Comparison of ENCODE assay signal across 17 cellular contexts in the genomic region with DNA sequence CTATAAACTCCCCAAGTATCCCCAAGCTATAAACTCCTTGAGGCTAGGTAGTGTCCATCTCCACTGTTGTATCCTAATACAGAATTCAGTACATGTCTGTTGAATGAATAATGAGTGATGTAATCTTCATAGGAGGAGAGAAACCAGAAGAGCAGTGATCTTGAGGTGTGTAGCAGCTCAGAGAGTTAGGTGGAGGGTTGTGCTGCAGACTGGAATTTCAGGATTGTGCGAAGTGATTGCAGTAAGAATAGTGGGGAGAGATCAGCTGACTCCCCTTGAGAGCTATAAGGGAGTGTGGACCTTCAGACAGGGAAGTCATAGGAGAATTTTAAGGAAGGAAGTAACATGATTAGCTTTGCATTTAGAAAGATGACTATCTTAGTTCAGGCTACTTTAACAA. TPM values are rescaled to one million over a fixed set of nuclear protein-coding genes. Genes with fewer than 3 reads are reported as not detected.
DNase-seq lines count a peak whose midpoint lies in the region; ATAC-seq and TF ChIP-seq lines count a peak whose summit lies in the region.
"Had no signal": no experiment of that assay in that cellular context is flagged by ENCODE, and none has a peak within 500 bp of the region (broad histone marks: within the 10 kb centered on the region; RNA-seq: fewer than 3 reads in every experiment).

No MANE protein-coding gene starts in this region.

- no peaks in the 10 kb centered on the region for H4K20me1 ChIP-seq in mammary epithelial cell (ENCODE audit: insufficient read depth, low read length)
- H4K20me1 ChIP-seq: BLaER1 had no signal

- in situ Hi-C loops in mammary epithelial cell (cut with MboI; ENCODE audit: low sequenced_read_pairs in 2 of 2) = no loop called here

- no peak overlapping the region for H3K4me3 ChIP-seq in mammary epithelial cell (replicated peaks in 1 of 3; ENCODE audit: insufficient read depth in 1 of 3, low read depth in 2 of 3, low read length in 3 of 3)
- no peak overlapping the region for H3K4me3 ChIP-seq in lower lobe of right lung
- H3K4me3 ChIP-seq: BLaER1, heart right ventricle, prostate gland had no signal

- H3K27me3 Mint-ChIP-seq in CD14-positive monocyte (ENCODE audit: low read depth in 3 of 3) = peaks cover 0 to 3% (median 0%) of the 10 kb centered on the region in 3 donors
- peaks cover 9% of the 10 kb centered on the region for H3K27me3 Mint-ChIP-seq in activated CD4-positive, alpha-beta T cell treated with anti-CD3 and anti-CD28 coated beads, Interleukin-2, amount 10 ng/mL, durations not matched to agents 7 days and 5 days

- H3K27ac ChIP-seq in mammary epithelial cell (ENCODE audit: insufficient read depth, low read depth, low read length) = peak overlapping the region; percentile 52
- H3K27ac ChIP-seq in lower lobe of right lung = peak overlapping the region; percentile 37
- H3K27ac ChIP-seq: BLaER1, prostate gland, VCaP had no signal

- intact Hi-C loops in CD14-positive monocyte (cut with micrococcal nuclease) = no loop called here
- intact Hi-C loops in mammary epithelial cell (cut with micrococcal nuclease) = loop anchor here (5.0 kb wide), 3 partner anchors 33 to 188 kb away; a partner anchor contains a TSS
- intact Hi-C loops in lower lobe of right lung (cut with DNase I) = no loop called here

- no peak overlapping the region for H2AFZ ChIP-seq in mammary epithelial cell (ENCODE audit: low read depth, low read length)

- dilution Hi-C loops in mammary epithelial cell (cut with HindIII; ENCODE audit: low sequenced_read_pairs) = no loop called here

- peaks cover 70% of the 10 kb centered on the region for H3K79me2 ChIP-seq in mammary epithelial cell (ENCODE audit: insufficient read depth, low read length)

- WGBS in mammary epithelial cell (ENCODE audit: low coverage, missing lambda C conversion rate) = 18% methylated on average over 1 of the region's 1 CpG

- DNase-seq in CD14-positive monocyte (ENCODE audit: low spot score) (no peak), Kasumi-1 (lab: John Stamatoyannopoulos, UW) (peak; percentile 34 to 50), mammary epithelial cell (peak; percentile 81), lower lobe of right lung (no peak), NCI-H510A treated with DMSO at 0.1 percent for 48 hours (lab: John Stamatoyannopoulos, UW) (no peak)
- DNase-seq in activated CD4-positive, alpha-beta T cell treated with anti-CD3 and anti-CD28 coated beads, Interleukin-2, amount 50 U/mL, for 1 hour = no peak
- DNase-seq in activated CD4-positive, alpha-beta T cell treated with anti-CD3 and anti-CD28 coated beads, Interleukin-2, amount 10 ng/mL, durations not matched to agents 7 days and 5 days = no peak
- DNase-seq: activated CD8-positive, alpha-beta memory T cell treated with anti-CD3 and anti-CD28 coated beads, Interleukin-2, amount 50 U/mL, for 4 hours; heart right ventricle; midbrain; RPMI8226; stimulated activated CD4-positive, alpha-beta T cell treated with anti-CD3 and anti-CD28 coated beads, Interleukin-2, amount 100 ng/mL, for 24 hours had no signal

- H3K4me1 ChIP-seq in mammary epithelial cell (ENCODE audit: insufficient read depth, low read length) (peaks cover 57% of the 10 kb centered on the region), lower lobe of right lung (peaks cover 41% of the 10 kb centered on the region)
- H3K4me1 ChIP-seq: prostate gland had no signal

- peak overlapping the region; percentile 29 for H3K4me2 ChIP-seq in mammary epithelial cell (ENCODE audit: insufficient read depth, low read depth, low read length)
- H3K4me2 ChIP-seq: BLaER1 had no signal

- H3K4me1 Mint-ChIP-seq in CD14-positive monocyte = peaks cover 42% of the 10 kb centered on the region
- H3K4me1 Mint-ChIP-seq in activated CD4-positive, alpha-beta T cell treated with anti-CD3 and anti-CD28 coated beads, Interleukin-2, amount 10 ng/mL, durations not matched to agents 7 days and 5 days = peaks cover 10% of the 10 kb centered on the region

- H3K9me3 Mint-ChIP-seq in CD14-positive monocyte = peaks cover 0 to 2% (median 0%) of the 10 kb centered on the region in 7 donors
- H3K9me3 Mint-ChIP-seq in activated CD4-positive, alpha-beta T cell treated with anti-CD3 and anti-CD28 coated beads, Interleukin-2, amount 10 ng/mL, durations not matched to agents 7 days and 5 days = no peaks in the 10 kb centered on the region
- H3K9me3 Mint-ChIP-seq: stimulated activated effector memory CD8-positive, alpha-beta T cell treated with anti-CD3 and anti-CD28 coated beads, Interleukin-12 subunit alpha, Interleukin-12 subunit beta, amount 100 ng/mL, for 72 hours had no signal

- TF ChIP-seq CTCF in CD14-positive monocyte (IDR thresholded peaks at IDR 0.05) (no peak), mammary epithelial cell (conservative IDR thresholded peaks at IDR 0.05 in 1 of 2, IDR thresholded peaks at IDR 0.05 in 1 of 2; ENCODE audit: extremely low read depth in 1 of 2, insufficient read depth in 1 of 2, low read depth in 1 of 2, low read length in 2 of 2) (no peak), lower lobe of right lung (IDR thresholded peaks at IDR 0.05) (no peak)

- peak overlapping the region; percentile 3 to 78 (median 57) for H3K27ac Mint-ChIP-seq in CD14-positive monocyte
- H3K27ac Mint-ChIP-seq in activated CD4-positive, alpha-beta T cell treated with anti-CD3 and anti-CD28 coated beads, Interleukin-2, amount 10 ng/mL, durations not matched to agents 7 days and 5 days = no peak overlapping the region
- H3K27ac Mint-ChIP-seq: stimulated activated effector memory CD8-positive, alpha-beta T cell treated with anti-CD3 and anti-CD28 coated beads, Interleukin-12 subunit alpha, Interleukin-12 subunit beta, amount 100 ng/mL, for 72 hours had no signal

- ATAC-seq in lower lobe of right lung (peak; percentile 57 to 70), HG03520 (IDR thresholded peaks at IDR 0.05; ENCODE audit: unreplicated experiment) (no peak)
- ATAC-seq: heart right ventricle; stimulated activated effector memory CD8-positive, alpha-beta T cell treated with anti-CD3 and anti-CD28 coated beads, Interleukin-12 subunit alpha, Interleukin-12 subunit beta, amount 100 ng/mL, for 72 hours had no signal

- CTCF ChIA-PET in mammary epithelial cell (lab: Charles Lee; ENCODE audit: low non-redundant PET) = no interaction called here
- CTCF ChIA-PET in activated CD4-positive, alpha-beta T cell treated with anti-CD3 and anti-CD28 coated beads, Interleukin-2, amount 10 ng/mL, durations not matched to agents 7 days and 5 days (lab: Charles Lee) = interaction anchor here (1.5 kb wide), 1 partner anchor 9 kb away, joined by 4 read pairs; no protein-coding TSS in a partner anchor

- H3K9me3 ChIP-seq in mammary epithelial cell (replicated peaks; ENCODE audit: insufficient read depth, low read length) (no peaks in the 10 kb centered on the region), lower lobe of right lung (no peaks in the 10 kb centered on the region)
- H3K9me3 ChIP-seq: BLaER1, heart right ventricle, prostate gland had no signal

- H3K9ac ChIP-seq in mammary epithelial cell (ENCODE audit: insufficient read depth, low read length) = no peak overlapping the region
- H3K9ac ChIP-seq: BLaER1 had no signal

- POLR2A ChIA-PET in activated CD4-positive, alpha-beta T cell treated with anti-CD3 and anti-CD28 coated beads, Interleukin-2, amount 10 ng/mL, durations not matched to agents 7 days and 5 days (lab: Charles Lee) = no interaction called here

- no TSS peak for BruUV-seq in mammary epithelial cell (replicated peaks; lab: Mats Ljungman, UMichigan)

- H3K36me3 ChIP-seq in mammary epithelial cell (ENCODE audit: insufficient read depth, low read length) (no peaks in the 10 kb centered on the region), lower lobe of right lung (no peaks in the 10 kb centered on the region)
- H3K36me3 ChIP-seq: BLaER1, heart right ventricle, prostate gland had no signal

- H3K36me3 Mint-ChIP-seq in CD14-positive monocyte = peaks cover 0 to 11% of the 10 kb centered on the region in 2 donors
- no peaks in the 10 kb centered on the region for H3K36me3 Mint-ChIP-seq in activated CD4-positive, alpha-beta T cell treated with anti-CD3 and anti-CD28 coated beads, Interleukin-2, amount 10 ng/mL, durations not matched to agents 7 days and 5 days (ENCODE audit: low read depth)
- H3K36me3 Mint-ChIP-seq: stimulated activated effector memory CD8-positive, alpha-beta T cell treated with anti-CD3 and anti-CD28 coated beads, Interleukin-12 subunit alpha, Interleukin-12 subunit beta, amount 100 ng/mL, for 72 hours had no signal

- H3K27me3 ChIP-seq in mammary epithelial cell (ENCODE audit: insufficient read depth, low read length) = no peaks in the 10 kb centered on the region
- H3K27me3 ChIP-seq in lower lobe of right lung (ENCODE audit: low read depth) = no peaks in the 10 kb centered on the region
- H3K27me3 ChIP-seq: heart right ventricle had no signal

- H3K4me3 Mint-ChIP-seq in CD14-positive monocyte = peak overlapping the region; percentile 7 to 64
- H3K4me3 Mint-ChIP-seq in activated CD4-positive, alpha-beta T cell treated with anti-CD3 and anti-CD28 coated beads, Interleukin-2, amount 10 ng/mL, durations not matched to agents 7 days and 5 days = no peak overlapping the region
- H3K4me3 Mint-ChIP-seq: stimulated activated effector memory CD8-positive, alpha-beta T cell treated with anti-CD3 and anti-CD28 coated beads, Interleukin-12 subunit alpha, Interleukin-12 subunit beta, amount 100 ng/mL, for 72 hours had no signal

RNA-seq across cellular contexts. Expression of a gene that starts 4.3 kb away (rescaled TPM):
- polyA plus RNA-seq in CD14-positive monocyte (10 to 100 TPM in 1 of 2 donors, 1 to 10 TPM in 1; 8.0 to 10.6 TPM), mammary epithelial cell (10.9 TPM)
- total RNA-seq in mammary epithelial cell (10 to 100 TPM; 46.8 to 58.2 TPM), lower lobe of right lung (26.7 TPM)
- 5.8 TPM for polyA minus RNA-seq in mammary epithelial cell
- total RNA-seq in activated CD4-positive, alpha-beta T cell treated with anti-CD3 and anti-CD28 coated beads, Interleukin-2, amount 10 ng/mL, durations not matched to agents 7 days and 5 days = 1 to 10 TPM; 2.2 to 6.4 TPM

Comparison
In these comparisons a context has a peak if more than half of its experiments do, and no peak if none do; other contexts are left out.
1. DNase-seq: peak in Kasumi-1 (2 of 2) and mammary epithelial cell (single experiment); none in CD14-positive monocyte (single experiment), lower lobe of right lung (single experiment), activated CD4-positive, alpha-beta T cell treated with anti-CD3 and anti-CD28 coated beads, Interleukin-2, amount 50 U/mL, for 1 hour (single experiment), NCI-H510A treated with DMSO at 0.1 percent for 48 hours (single experiment) and activated CD4-positive, alpha-beta T cell treated with anti-CD3 and anti-CD28 coated beads, Interleukin-2, amount 10 ng/mL, durations not matched to agents 7 days and 5 days (single experiment).